ENCODE assay signal across 1 cellular context in genomic region chr3:38496131-38496910, GRCh38.
TF ChIP-seq lines count a peak whose summit lies in the region.

A gene with protein sequence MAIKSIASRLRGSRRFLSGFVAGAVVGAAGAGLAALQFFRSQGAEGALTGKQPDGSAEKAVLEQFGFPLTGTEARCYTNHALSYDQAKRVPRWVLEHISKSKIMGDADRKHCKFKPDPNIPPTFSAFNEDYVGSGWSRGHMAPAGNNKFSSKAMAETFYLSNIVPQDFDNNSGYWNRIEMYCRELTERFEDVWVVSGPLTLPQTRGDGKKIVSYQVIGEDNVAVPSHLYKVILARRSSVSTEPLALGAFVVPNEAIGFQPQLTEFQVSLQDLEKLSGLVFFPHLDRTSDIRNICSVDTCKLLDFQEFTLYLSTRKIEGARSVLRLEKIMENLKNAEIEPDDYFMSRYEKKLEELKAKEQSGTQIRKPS (plus strand): TSS chr3:38496340. CDS start chr3:38496368, 28 bp downstream.

TF ChIP-seq in H1, 55 proteins besides CTCF, POLR2A, EP300 and RAD21 (continued from another document):
- TF ChIP-seq YY1 (IDR thresholded peaks at IDR 0.05; ENCODE audit: low read depth, low read length) (peak; percentile 72), CEBPB (IDR thresholded peaks at IDR 0.05; ENCODE audit: low read depth, low read length) (no peak), CREB1 (IDR thresholded peaks at IDR 0.05) (peak; percentile 69), SP1 (IDR thresholded peaks at IDR 0.05; ENCODE audit: low read depth, low read length) (no peak), TBP (IDR thresholded peaks at IDR 0.05; ENCODE audit: low read depth, low read length) (peak; percentile 56; the same call in 1 of the 2 replicates), BCL11A (IDR thresholded peaks at IDR 0.05; ENCODE audit: low read depth in 2 of 2, low read length in 2 of 2) (no peak), POLR2AphosphoS5 (IDR thresholded peaks at IDR 0.05; ENCODE audit: low read depth, low read length) (peak; percentile 68), BACH1 (IDR thresholded peaks at IDR 0.05; ENCODE audit: low read length) (no peak), MAX (IDR thresholded peaks at IDR 0.05) (peak; percentile 72; the same call in 1 of the 2 replicates), SIN3A (conservative IDR thresholded peaks at IDR 0.05 in 1 of 2, IDR thresholded peaks at IDR 0.05 in 1 of 2; ENCODE audit: low read depth in 1 of 2, low read length in 2 of 2) (peak; percentile 38 to 80; a peak in 2 of 4 replicates), TAF1 (IDR thresholded peaks at IDR 0.05; ENCODE audit: low read depth, low read length) (peak; percentile 86), RBBP5 (IDR thresholded peaks at IDR 0.05; ENCODE audit: borderline replicate concordance, low read depth, low read length) (peak; percentile 48; the same call in 1 of the 2 replicates), RXRA (IDR thresholded peaks at IDR 0.05; ENCODE audit: insufficient read depth, low read depth, low read length) (no peak)
- TF ChIP-seq, protein P1, sequence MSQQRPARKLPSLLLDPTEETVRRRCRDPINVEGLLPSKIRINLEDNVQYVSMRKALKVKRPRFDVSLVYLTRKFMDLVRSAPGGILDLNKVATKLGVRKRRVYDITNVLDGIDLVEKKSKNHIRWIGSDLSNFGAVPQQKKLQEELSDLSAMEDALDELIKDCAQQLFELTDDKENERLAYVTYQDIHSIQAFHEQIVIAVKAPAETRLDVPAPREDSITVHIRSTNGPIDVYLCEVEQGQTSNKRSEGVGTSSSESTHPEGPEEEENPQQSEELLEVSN (IDR thresholded peaks at IDR 0.05) = peak; percentile 88
